ENCODE assay signal across 1 cellular context in the genomic region with DNA sequence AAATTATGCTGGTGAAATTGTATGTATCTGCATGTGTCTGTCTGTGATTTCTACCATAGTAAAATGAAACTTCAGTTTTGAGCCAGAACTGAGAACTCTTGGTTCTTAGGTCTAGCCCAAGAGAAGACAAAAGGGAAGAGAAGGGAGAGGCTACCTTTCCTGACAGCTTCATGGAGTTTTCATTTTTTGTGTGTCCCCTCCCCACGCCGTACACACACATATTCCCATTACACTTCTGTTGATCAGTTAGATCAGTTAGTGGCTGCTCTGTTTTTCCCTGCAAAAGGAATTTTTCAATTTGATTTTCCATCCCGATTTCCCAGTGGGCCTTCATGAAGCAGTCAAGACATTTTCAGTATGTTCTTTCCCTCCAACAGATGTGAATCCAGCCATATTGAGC.
TF ChIP-seq lines count a peak whose summit lies in the region.

No MANE protein-coding gene starts in this region.

TF ChIP-seq in IMR-90, 13 proteins besides CTCF, POLR2A, EP300 and RAD21:
- TF ChIP-seq, protein P1, sequence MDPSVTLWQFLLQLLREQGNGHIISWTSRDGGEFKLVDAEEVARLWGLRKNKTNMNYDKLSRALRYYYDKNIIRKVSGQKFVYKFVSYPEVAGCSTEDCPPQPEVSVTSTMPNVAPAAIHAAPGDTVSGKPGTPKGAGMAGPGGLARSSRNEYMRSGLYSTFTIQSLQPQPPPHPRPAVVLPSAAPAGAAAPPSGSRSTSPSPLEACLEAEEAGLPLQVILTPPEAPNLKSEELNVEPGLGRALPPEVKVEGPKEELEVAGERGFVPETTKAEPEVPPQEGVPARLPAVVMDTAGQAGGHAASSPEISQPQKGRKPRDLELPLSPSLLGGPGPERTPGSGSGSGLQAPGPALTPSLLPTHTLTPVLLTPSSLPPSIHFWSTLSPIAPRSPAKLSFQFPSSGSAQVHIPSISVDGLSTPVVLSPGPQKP (IDR thresholded peaks at IDR 0.05; ENCODE audit: borderline replicate concordance, low read depth, low read length): no peak
- TF ChIP-seq BHLHE40 (IDR thresholded peaks at IDR 0.05; ENCODE audit: low read depth, low read length) (no peak), MAFK (IDR thresholded peaks at IDR 0.05; ENCODE audit: low read depth, low read length) (no peak), MXI1 (IDR thresholded peaks at IDR 0.05; ENCODE audit: borderline replicate concordance, low read depth, low read length) (no peak), CHD1 (IDR thresholded peaks at IDR 0.05; ENCODE audit: low read depth, low read length) (no peak), CEBPB (IDR thresholded peaks at IDR 0.05; ENCODE audit: low read depth, low read length) (no peak), RFX5 (IDR thresholded peaks at IDR 0.05; ENCODE audit: low read depth, low read length) (no peak), FOS (IDR thresholded peaks at IDR 0.05; ENCODE audit: low read depth, low read length) (no peak), MAZ (IDR thresholded peaks at IDR 0.05; ENCODE audit: borderline replicate concordance, low read depth, low read length) (no peak), RCOR1 (IDR thresholded peaks at IDR 0.05; ENCODE audit: insufficient replicate concordance, low read length) (no peak), SMC3 (IDR thresholded peaks at IDR 0.05; ENCODE audit: low read depth, low read length) (no peak), NFE2L2 (IDR thresholded peaks at IDR 0.05; ENCODE audit: low read depth, low read length) (no peak)
- TF ChIP-seq, protein P2, sequence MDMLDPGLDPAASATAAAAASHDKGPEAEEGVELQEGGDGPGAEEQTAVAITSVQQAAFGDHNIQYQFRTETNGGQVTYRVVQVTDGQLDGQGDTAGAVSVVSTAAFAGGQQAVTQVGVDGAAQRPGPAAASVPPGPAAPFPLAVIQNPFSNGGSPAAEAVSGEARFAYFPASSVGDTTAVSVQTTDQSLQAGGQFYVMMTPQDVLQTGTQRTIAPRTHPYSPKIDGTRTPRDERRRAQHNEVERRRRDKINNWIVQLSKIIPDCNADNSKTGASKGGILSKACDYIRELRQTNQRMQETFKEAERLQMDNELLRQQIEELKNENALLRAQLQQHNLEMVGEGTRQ (IDR thresholded peaks at IDR 0.05; ENCODE audit: low read depth, low read length): no peak
